In genomic region chr6:149446791-149447376, GRCh38 we compare ENCODE assay signal across 29 cellular contexts. TPM values are rescaled to one million over a fixed set of nuclear protein-coding genes. Genes with fewer than 3 reads are reported as not detected.
DNase-seq lines count a peak whose midpoint lies in the region; ATAC-seq, FAIRE-seq and TF ChIP-seq lines count a peak whose summit lies in the region.
"Had no signal": no experiment of that assay in that cellular context is flagged by ENCODE, and none has a peak within 500 bp of the region (broad histone marks: within the 10 kb centered on the region; RNA-seq: fewer than 3 reads in every experiment).

No MANE protein-coding gene starts in this region.

- no peak overlapping the region for H3K4me3 Mint-ChIP-seq in T-helper 1 cell treated with Interleukin-12 subunit alpha and Interleukin-12 subunit beta and Interleukin-4 antibody, amounts not matched to agents 30 μg/mL and 1 μg/mL, for 36 hours
- H3K4me3 Mint-ChIP-seq in GM23338 (no peak overlapping the region), neural progenitor cell (no peak overlapping the region)
- H3K4me3 Mint-ChIP-seq: activated CD8-positive, alpha-beta T cell treated with anti-CD3 and anti-CD28 coated beads, Interleukin-2, amount 10 ng/mL, durations not matched to agents 7 days and 5 days; activated naive CD4-positive, alpha-beta T cell treated with anti-CD3 and anti-CD28 coated beads, Interleukin-2, amount 10 ng/mL, durations not matched to agents 7 days and 5 days; memory B cell; naive B cell; stimulated activated naive B cell treated with anti-CD40 and anti-IgM and Interleukin-4, amounts not matched to agents 10 μg/mL and 1 μg/mL and 100 μg/mL, for 72 hours had no signal

- FAIRE-seq in K562 (lab: Jason Lieb, UNC): no peak
- FAIRE-seq: A204.1, urothelium cell line had no signal

- H3K79me2 ChIP-seq in GM23338 (replicated peaks; ENCODE audit: insufficient read depth) (no peaks in the 10 kb centered on the region), K562 (ENCODE audit: control insufficient read depth, insufficient read depth, low read length) (no peaks in the 10 kb centered on the region), neural progenitor cell (ENCODE audit: low read depth) (no peaks in the 10 kb centered on the region)

- 2% methylated on average over 5 of the region's 5 CpGs for WGBS in K562 (ENCODE audit: insufficient coverage, low coverage, missing lambda C conversion rate)

- no peaks in the 10 kb centered on the region for H3K9me3 Mint-ChIP-seq in T-helper 1 cell treated with Interleukin-12 subunit alpha and Interleukin-12 subunit beta and Interleukin-4 antibody, amounts not matched to agents 30 μg/mL and 1 μg/mL, for 36 hours
- H3K9me3 Mint-ChIP-seq in GM23338: no peaks in the 10 kb centered on the region
- no peaks in the 10 kb centered on the region for H3K9me3 Mint-ChIP-seq in neural progenitor cell
- H3K9me3 Mint-ChIP-seq: memory B cell; naive B cell; stimulated activated naive B cell treated with anti-CD40 and anti-IgM and Interleukin-4, amounts not matched to agents 10 μg/mL and 1 μg/mL and 100 μg/mL, for 72 hours had no signal

- H3K9ac ChIP-seq in K562 (ENCODE audit: insufficient read depth in 1 of 2, low read depth in 2 of 2, low read length in 2 of 2): no peak overlapping the region
- no peak overlapping the region for H3K9ac ChIP-seq in neural progenitor cell

- no peak for ATAC-seq in GM23338
- ATAC-seq in K562: no peak
- ATAC-seq: activated CD8-positive, alpha-beta T cell treated with anti-CD3 and anti-CD28 coated beads, Interleukin-2, amount 10 ng/mL, durations not matched to agents 7 days and 5 days; left colon; stimulated activated naive B cell treated with anti-CD40 and anti-IgM and Interleukin-4, amounts not matched to agents 10 μg/mL and 1 μg/mL and 100 μg/mL, for 72 hours had no signal

- no peak overlapping the region for H3K4me3 ChIP-seq in GM23338
- no peak overlapping the region for H3K4me3 ChIP-seq in K562
- no peak overlapping the region for H3K4me3 ChIP-seq in neural progenitor cell
- H3K4me3 ChIP-seq: dorsolateral prefrontal cortex, Peyer's patch, smooth muscle cell, suprapubic skin had no signal

- DNase-seq in T-helper 1 cell (no peak), GM23338 (ENCODE audit: low spot score) (peak; percentile 52), K562 (ENCODE audit: extremely low read depth in 1 of 4, low spot score in 3 of 4) (no peak), neural progenitor cell (ENCODE audit: low spot score) (no peak), NCI-H128 (lab: John Stamatoyannopoulos, UW; ENCODE audit: unreplicated experiment) (no peak), C1 segment of cervical spinal cord (lab: John Stamatoyannopoulos, UW) (no peak)
- no peak for DNase-seq in stimulated activated CD4-positive, alpha-beta T cell treated with anti-CD3 and anti-CD28 coated beads, Interleukin-2, amount 100 ng/mL, for 48 hours
- DNase-seq: activated CD4-positive, CD25-positive, alpha-beta regulatory T cell treated with anti-CD3 and anti-CD28 coated beads, Interleukin-2, amount 50 U/mL, for 72 hours; activated CD8-positive, alpha-beta T cell treated with anti-CD3 and anti-CD28 coated beads, Interleukin-2, amount 10 ng/mL, durations not matched to agents 7 days and 5 days; activated naive CD4-positive, alpha-beta T cell treated with anti-CD3 and anti-CD28 coated beads, Interleukin-2, amount 10 ng/mL, durations not matched to agents 7 days and 5 days; AML-193; central memory CD4-positive, alpha-beta T cell; dorsolateral prefrontal cortex; head of caudate nucleus; Kasumi-1; left colon; naive B cell; NCI-H1694 treated with DMSO at 0.1 percent for 48 hours; NCI-H524 treated with DMSO at 0.1 percent for 48 hours; Peyer's patch; SIG-M5; stimulated activated naive B cell treated with anti-CD40 and anti-IgM and Interleukin-4, amounts not matched to agents 10 μg/mL and 1 μg/mL and 100 μg/mL, for 72 hours; SW 1271 had no signal

- intact Hi-C loops in K562 (cut with micrococcal nuclease): no loop called here

- TF ChIP-seq CTCF in GM23338 (conservative IDR thresholded peaks at IDR 0.05; ENCODE audit: low read depth in 2 of 2): peak; percentile 20 to 23; a peak in 1 of 4 replicates
- TF ChIP-seq CTCF in K562 (IDR thresholded peaks at IDR 0.05 in 2 of 3, conservative IDR thresholded peaks at IDR 0.05 in 1 of 3; ENCODE audit: insufficient read depth in 2 of 3, low read depth in 1 of 3, low read length in 3 of 3): no peak
- peak; percentile 11 for TF ChIP-seq CTCF in neural progenitor cell (IDR thresholded peaks at IDR 0.05)

- H3K9me2 ChIP-seq in GM23338 (ENCODE audit: insufficient read depth): no peaks in the 10 kb centered on the region

- H3K4me1 ChIP-seq in GM23338 (ENCODE audit: insufficient read depth) (no peaks in the 10 kb centered on the region), K562 (replicated peaks in 1 of 2; ENCODE audit: control insufficient read depth in 2 of 2, insufficient read depth in 2 of 2, low read length in 2 of 2) (peaks cover 0 to 15% of the 10 kb centered on the region in 2 experiments; a peak in 1 of 5 replicates), neural progenitor cell (peaks cover 10% of the 10 kb centered on the region)

- POLR2A ChIA-PET in K562 (lab: Yijun Ruan, JAX): interaction anchor here (0.6 to 0.9 kb wide), 3 partner anchors 10 to 182 kb away, joined by 3 read pairs; no protein-coding TSS in a partner anchor

- H3K9me3 ChIP-seq in K562 (replicated peaks; ENCODE audit: control insufficient read depth, insufficient read depth, low read depth, low read length) (peaks cover 3% of the 10 kb centered on the region; the same call in 1 of the 2 replicates), neural progenitor cell (ENCODE audit: low read depth) (no peaks in the 10 kb centered on the region)
- H3K9me3 ChIP-seq: Peyer's patch, suprapubic skin had no signal

- peaks cover 19% of the 10 kb centered on the region for H3K36me3 Mint-ChIP-seq in T-helper 1 cell treated with Interleukin-12 subunit alpha and Interleukin-12 subunit beta and Interleukin-4 antibody, amounts not matched to agents 30 μg/mL and 1 μg/mL, for 36 hours (ENCODE audit: low read depth)
- H3K36me3 Mint-ChIP-seq in GM23338 (ENCODE audit: low read depth): no peaks in the 10 kb centered on the region
- no peaks in the 10 kb centered on the region for H3K36me3 Mint-ChIP-seq in neural progenitor cell

- no peak overlapping the region for H2AFZ ChIP-seq in GM23338
- H2AFZ ChIP-seq in K562 (ENCODE audit: low read depth, low read length): no peak overlapping the region
- no peak overlapping the region for H2AFZ ChIP-seq in neural progenitor cell (replicated peaks)

- TF ChIP-seq POLR2A in K562 (conservative IDR thresholded peaks at IDR 0.05): no peak

- in situ Hi-C loops in K562 (cut with MboI): loop anchor here (25.0 kb wide), 1 partner anchor 885 kb away; no protein-coding TSS in a partner anchor

- CTCF ChIA-PET in K562 (lab: Yijun Ruan, JAX; ENCODE audit: low intra/inter-chr PET ratio): no interaction called here

- H3K27me3 ChIP-seq in GM23338 (ENCODE audit: insufficient read depth) (peaks cover 25% of the 10 kb centered on the region), K562 (ENCODE audit: control insufficient read depth in 2 of 2, insufficient read depth in 2 of 2, low read length in 2 of 2) (peaks cover 35 to 84% of the 10 kb centered on the region in 2 experiments), neural progenitor cell (peaks cover 32% of the 10 kb centered on the region)
- H3K27me3 ChIP-seq: Peyer's patch had no signal

- H3K36me3 ChIP-seq in GM23338 (ENCODE audit: insufficient read depth): no peaks in the 10 kb centered on the region
- no peaks in the 10 kb centered on the region for H3K36me3 ChIP-seq in K562 (ENCODE audit: control insufficient read depth, insufficient read depth, low read length)
- no peaks in the 10 kb centered on the region for H3K36me3 ChIP-seq in neural progenitor cell
- H3K36me3 ChIP-seq: Peyer's patch, suprapubic skin had no signal

- H3K9me1 ChIP-seq in K562 (ENCODE audit: control insufficient read depth, insufficient read depth, low read length): no peaks in the 10 kb centered on the region

- H3K27ac ChIP-seq in GM23338 (ENCODE audit: low read depth) (no peak overlapping the region), K562 (ENCODE audit: extremely low read depth, low read depth, low read length) (no peak overlapping the region), neural progenitor cell (no peak overlapping the region)
- H3K27ac ChIP-seq: dorsolateral prefrontal cortex, Peyer's patch, suprapubic skin had no signal

- H3K27ac Mint-ChIP-seq in T-helper 1 cell treated with Interleukin-12 subunit alpha and Interleukin-12 subunit beta and Interleukin-4 antibody, amounts not matched to agents 30 μg/mL and 1 μg/mL, for 36 hours: peak overlapping the region; percentile 31
- H3K27ac Mint-ChIP-seq in GM23338: no peak overlapping the region
- H3K27ac Mint-ChIP-seq in neural progenitor cell: no peak overlapping the region
- H3K27ac Mint-ChIP-seq: activated CD8-positive, alpha-beta T cell treated with anti-CD3 and anti-CD28 coated beads, Interleukin-2, amount 10 ng/mL, durations not matched to agents 7 days and 5 days; activated naive CD4-positive, alpha-beta T cell treated with anti-CD3 and anti-CD28 coated beads, Interleukin-2, amount 10 ng/mL, durations not matched to agents 7 days and 5 days; stimulated activated naive B cell treated with anti-CD40 and anti-IgM and Interleukin-4, amounts not matched to agents 10 μg/mL and 1 μg/mL and 100 μg/mL, for 72 hours had no signal

- BruUV-seq in K562 (replicated peaks; lab: Mats Ljungman, UMichigan): no TSS peak

- H3F3A ChIP-seq in GM23338 (replicated peaks; ENCODE audit: low read depth) (no peaks in the 10 kb centered on the region), neural progenitor cell (ENCODE audit: low read depth) (no peaks in the 10 kb centered on the region)

- H3K4me1 Mint-ChIP-seq in T-helper 1 cell treated with Interleukin-12 subunit alpha and Interleukin-12 subunit beta and Interleukin-4 antibody, amounts not matched to agents 30 μg/mL and 1 μg/mL, for 36 hours (ENCODE audit: low read depth): peaks cover 6% of the 10 kb centered on the region
- H3K4me1 Mint-ChIP-seq in GM23338: no peaks in the 10 kb centered on the region; the same call in 2 of the 3 replicates
- H3K4me1 Mint-ChIP-seq in neural progenitor cell: peaks cover 11% of the 10 kb centered on the region

- TF ChIP-seq RAD21 in K562 (CRISPR knock-in tag; conservative IDR thresholded peaks at IDR 0.05 in 1 of 2, IDR thresholded peaks at IDR 0.05 in 1 of 2): no peak

- no peaks in the 10 kb centered on the region for H3K27me3 Mint-ChIP-seq in T-helper 1 cell treated with Interleukin-12 subunit alpha and Interleukin-12 subunit beta and Interleukin-4 antibody, amounts not matched to agents 30 μg/mL and 1 μg/mL, for 36 hours (ENCODE audit: low read depth)
- H3K27me3 Mint-ChIP-seq in GM23338 (ENCODE audit: insufficient read depth, low read depth, poor library complexity): peaks cover 22% of the 10 kb centered on the region
- H3K27me3 Mint-ChIP-seq in neural progenitor cell (ENCODE audit: insufficient read depth, low read depth): peaks cover 24% of the 10 kb centered on the region
- H3K27me3 Mint-ChIP-seq: memory B cell; naive B cell; stimulated activated naive B cell treated with anti-CD40 and anti-IgM and Interleukin-4, amounts not matched to agents 10 μg/mL and 1 μg/mL and 100 μg/mL, for 72 hours had no signal

- H3K4me2 ChIP-seq in GM23338 (no peak overlapping the region), K562 (ENCODE audit: insufficient read depth, low read length) (no peak overlapping the region), neural progenitor cell (no peak overlapping the region)
- H3K4me2 ChIP-seq: smooth muscle cell had no signal

- H4K20me1 ChIP-seq in GM23338 (replicated peaks; ENCODE audit: insufficient read depth): no peaks in the 10 kb centered on the region
- H4K20me1 ChIP-seq in K562 (replicated peaks; ENCODE audit: control insufficient read depth, insufficient read depth, low read length): no peaks in the 10 kb centered on the region
- H4K20me1 ChIP-seq in neural progenitor cell (ENCODE audit: low read depth): no peaks in the 10 kb centered on the region

- no peak for TF ChIP-seq EP300 in K562 (IDR thresholded peaks at IDR 0.05; ENCODE audit: low read length)

RNA-seq across cellular contexts. Expression of gene ZC3H12D, which starts 37.9 kb away (rescaled TPM):
- 0.04 and 0.07 TPM in 2 replicates for total RNA-seq in GM23338 (2014; rRNA removed; shearing (Covaris generic))
- polyA plus RNA-seq in GM23338 (2016; fragmentation: Nextera tagmentation; extraction: Ambion mirVana) (not detected in 2 replicates), K562 (2011; rRNA removed) (0.06 TPM in 1 of 2 replicates, not detected in the other), K562 (2014; fragmentation: Illumina TruSeq; extraction: Trizol) (0.12 and 0.22 TPM in 2 replicates), K562 (2014; fragmentation: Nextera tagmentation; extraction: Ambion mirVana) (not detected), K562 (2014; rRNA removed) (0.04 and 0.05 TPM in 2 replicates)
- total RNA-seq in K562 (2011; cell fraction: chromatin; rRNA removed; ENCODE audit: low replicate concordance): 0.32 and 0.51 TPM in 2 replicates
- total RNA-seq in K562 (2011; cell fraction: nucleolus; rRNA removed): under 0.01 TPM in 1 of 2 replicates, not detected in the other
- total RNA-seq in K562 (2011; cell fraction: nucleoplasm; rRNA removed): 0.15 TPM in 1 of 2 replicates, not detected in the other
- total RNA-seq in K562 (2014; rRNA removed) (not detected in 2 replicates), K562 (2014; rRNA removed; fragmentation: Illumina TruSeq; extraction: Trizol) (0.04 TPM in 1 of 2 replicates, not detected in the other), K562 (2015; rRNA removed; fragmentation: Illumina TruSeq; extraction: Trizol) (0.04 and 0.19 TPM in 2 replicates), K562 (2021) (0.20 and 0.27 TPM in 2 replicates), neural progenitor cell (ENCODE audit: low replicate concordance) (0.03 TPM in 1 of 2 replicates, not detected in the other)
- polyA plus RNA-seq in K562 (2011; cell fraction: cytosol; rRNA removed): 0.04 and 0.25 TPM in 2 replicates
- 0.14 and 0.28 TPM in 2 replicates for polyA plus RNA-seq in K562 (2011; cell fraction: nucleus; rRNA removed)
- polyA plus RNA-seq in K562 (2012): 0.05 and 0.07 TPM in 2 replicates
- polyA minus RNA-seq in K562 (2011; rRNA and poly(A)+ RNA removed): 0.03 TPM in 1 of 2 replicates, not detected in the other
- polyA minus RNA-seq in K562 (2011; cell fraction: cytosol; rRNA and poly(A)+ RNA removed): not detected in 2 replicates
- polyA minus RNA-seq in K562 (2011; cell fraction: nucleus; rRNA and poly(A)+ RNA removed): 0.13 and 0.22 TPM in 2 replicates
- total RNA-seq: smooth muscle cell had no signal
- polyA plus RNA-seq: smooth muscle cell had no signal

RNA-seq across cellular contexts. Expression of gene SUMO4, which starts 46.8 kb away (rescaled TPM):
- 0.74 and 1.9 TPM in 2 replicates for total RNA-seq in GM23338 (2014; rRNA removed; shearing (Covaris generic))
- polyA plus RNA-seq in GM23338 (2016; fragmentation: Nextera tagmentation; extraction: Ambion mirVana) (1.2 and 2.1 TPM in 2 replicates), K562 (2011; rRNA removed) (0.14 and 0.35 TPM in 2 replicates), K562 (2014; fragmentation: Illumina TruSeq; extraction: Trizol) (0.25 TPM in 1 of 2 replicates, not detected in the other), K562 (2014; fragmentation: Nextera tagmentation; extraction: Ambion mirVana) (under 1 TPM in 1 of 2 experiments, not detected in 1; 0.27 TPM), K562 (2014; rRNA removed) (0.20 and 0.27 TPM in 2 replicates)
- 1.9 and 8.6 TPM in 2 replicates for total RNA-seq in K562 (2011; cell fraction: chromatin; rRNA removed; ENCODE audit: low replicate concordance)
- total RNA-seq in K562 (2011; cell fraction: nucleolus; rRNA removed): 1.5 and 2.0 TPM in 2 replicates
- total RNA-seq in K562 (2011; cell fraction: nucleoplasm; rRNA removed): 1.5 and 4.2 TPM in 2 replicates
- total RNA-seq in K562 (2014; rRNA removed) (0.50 and 1.1 TPM in 2 replicates), K562 (2014; rRNA removed; fragmentation: Illumina TruSeq; extraction: Trizol) (1.9 and 2.2 TPM in 2 replicates), K562 (2015; rRNA removed; fragmentation: Illumina TruSeq; extraction: Trizol) (1.7 and 2.0 TPM in 2 replicates), K562 (2021) (0.60 and 0.92 TPM in 2 replicates), neural progenitor cell (ENCODE audit: low replicate concordance) (0.82 and 2.3 TPM in 2 replicates)
- not detected in 2 replicates for polyA plus RNA-seq in K562 (2011; cell fraction: cytosol; rRNA removed)
- 0.79 and 0.94 TPM in 2 replicates for polyA plus RNA-seq in K562 (2011; cell fraction: nucleus; rRNA removed)
- polyA plus RNA-seq in K562 (2012): 0.26 TPM in 1 of 2 replicates, not detected in the other
- 3.5 and 4.9 TPM in 2 replicates for polyA minus RNA-seq in K562 (2011; rRNA and poly(A)+ RNA removed)
- polyA minus RNA-seq in K562 (2011; cell fraction: cytosol; rRNA and poly(A)+ RNA removed): 0.76 TPM in 1 of 2 replicates, not detected in the other
- polyA minus RNA-seq in K562 (2011; cell fraction: nucleus; rRNA and poly(A)+ RNA removed): 4.3 and 7.6 TPM in 2 replicates

Comparison
In these comparisons a context has a peak if more than half of its experiments do, and no peak if none do; other contexts are left out.
1. CTCF ChIP-seq: peak in GM23338 (2 of 2) and neural progenitor cell (single experiment); none in K562 (0 of 3).